In genomic region chr6:143471822-143472221, GRCh38 we compare ENCODE assay signal across 31 cellular contexts.
"Had no signal": no experiment of that assay in that cellular context is flagged by ENCODE, and none has a peak within 500 bp of the region (broad histone marks: within the 10 kb centered on the region; RNA-seq: fewer than 3 reads in every experiment).

No MANE protein-coding gene starts in this region.

- H3K9me3 ChIP-seq: ascending aorta had no signal

- H3K4me3 ChIP-seq: ascending aorta, cardiac muscle cell had no signal

- ATAC-seq: activated CD8-positive, alpha-beta T cell treated with anti-CD3 and anti-CD28 coated beads for 36 hours; activated naive CD4-positive, alpha-beta T cell treated with anti-CD3 and anti-CD28 coated beads, Interleukin-2, amount 50 U/mL, for 72 hours; activated T-cell treated with anti-CD3 and anti-CD28 coated beads, Interleukin-2, amount 50 U/mL, for 4 hours; activated T-cell treated with anti-CD3 and anti-CD28 coated beads, Interleukin-2, amount 50 U/mL, for 72 hours; activated T-helper 17 cell treated with anti-CD3 and anti-CD28 coated beads, Interleukin-2, amount 50 U/mL, for 72 hours had no signal

- H3K27ac ChIP-seq: ascending aorta, cardiac muscle cell, VCaP had no signal

- H3K4me1 ChIP-seq: ascending aorta had no signal

- DNase-seq: activated B cell treated with CpG ODN at 0.5 μM for 24 hours; activated CD4-positive, alpha-beta memory T cell treated with anti-CD3 and anti-CD28 coated beads for 36 hours; activated CD4-positive, alpha-beta T cell treated with anti-CD3 and anti-CD28 coated beads for 4 hours; activated CD4-positive, alpha-beta T cell treated with anti-CD3 and anti-CD28 coated beads, Interleukin-2, amount 10 ng/mL, durations not matched to agents 24 days and 14 days; activated CD4-positive, alpha-beta T cell treated with anti-CD3 and anti-CD28 coated beads, Interleukin-2, amount 50 U/mL, for 1 hour; activated CD4-positive, alpha-beta T cell treated with anti-CD3 and anti-CD28 coated beads, Interleukin-2, amount 50 U/mL, for 4 hours; activated CD4-positive, CD25-positive, alpha-beta regulatory T cell treated with anti-CD3 and anti-CD28 coated beads, Interleukin-2, amount 50 U/mL, for 72 hours; activated CD8-positive, alpha-beta memory T cell treated with anti-CD3 and anti-CD28 coated beads, Interleukin-2, amount 50 U/mL, for 4 hours; activated CD8-positive, alpha-beta T cell treated with anti-CD3 and anti-CD28 coated beads for 36 hours; activated effector memory CD4-positive, alpha-beta T cell treated with anti-CD3 and anti-CD28 coated beads, Interleukin-2, amount 50 U/mL, for 16 hours; activated gamma-delta T cell treated with Interleukin-2 at 50 U/mL for 16 hours; activated naive CD4-positive, alpha-beta T cell; activated naive CD4-positive, alpha-beta T cell treated with anti-CD3 and anti-CD28 coated beads for 36 hours; activated naive CD4-positive, alpha-beta T cell treated with anti-CD3 and anti-CD28 coated beads, Interleukin-2, amount 50 U/mL, for 16 hours; activated naive CD8-positive, alpha-beta T cell treated with anti-CD3 and anti-CD28 coated beads for 36 hours; activated T-cell treated with anti-CD3 and anti-CD28 coated beads for 4 hours; activated T-cell treated with anti-CD3 and anti-CD28 coated beads, Interleukin-2, amount 50 U/mL, for 1 hour; activated T-cell treated with anti-CD3 and anti-CD28 coated beads, Interleukin-2, amount 50 U/mL, for 4 hours; activated T-cell treated with anti-CD3 and anti-CD28 coated beads, Interleukin-2, amount 50 U/mL, for 72 hours; amygdala; anterior cingulate cortex; caudate nucleus; cerebellar nuclear complex; T-helper 1 cell; T-helper 2 cell; T-helper 9 cell had no signal

- H3K27me3 ChIP-seq: ascending aorta, cardiac muscle cell had no signal
